In genomic region chr18:3449702-3450357, GRCh38 we compare ENCODE assay signal across 8 cellular contexts. TPM values are rescaled to one million over a fixed set of nuclear protein-coding genes. Genes with fewer than 3 reads are reported as not detected.
DNase-seq lines count a peak whose midpoint lies in the region; ATAC-seq and TF ChIP-seq lines count a peak whose summit lies in the region.

TGIF1 (plus strand) TSS chr18:3450172; CDS start chr18:3450490, 318 bp downstream.

- no peaks in the 10 kb centered on the region for H3K9me3 ChIP-seq in ES-I3 (ENCODE audit: control insufficient read depth, insufficient read depth, low read length)

- peak within 1 kb of the TSS; percentile 99 for H3K9ac ChIP-seq in ES-I3 (ENCODE audit: low read depth, low read length)

- no peaks in the 10 kb centered on the region for H3K27me3 Mint-ChIP-seq in T-cell

- peak within 1 kb of the TSS; percentile 99 for H3K27ac Mint-ChIP-seq in T-cell

- peak within 1 kb of the TSS; percentile 91 to 95 (median 94) for H3K4me3 Mint-ChIP-seq in T-cell

- ATAC-seq in T-cell (replicated peaks in 1 of 4): peak in 3 of 4 experiments; percentile 12 to 25 (median 21)
- ATAC-seq in GM18519 (IDR thresholded peaks at IDR 0.05; ENCODE audit: low FRiP score, unreplicated experiment): no peak

- peaks cover 12% of the 10 kb centered on the region for H3K4me1 ChIP-seq in ES-I3 (ENCODE audit: insufficient read depth, low read length)

- in situ Hi-C loops in astrocyte of the spinal cord (cut with HindIII; ENCODE audit: low sequenced_read_pairs): loop anchor here (10.0 to 25.0 kb wide), 2 partner anchors 155 to 163 kb away; no protein-coding TSS in a partner anchor

- TF ChIP-seq CTCF in astrocyte of the spinal cord (IDR thresholded peaks at IDR 0.05; ENCODE audit: low read depth, low read length): no peak

- CTCF ChIA-PET in T-cell (lab: Charles Lee): interaction anchor here in 1 of 2 donors (1.2 to 2.7 kb wide), 2 partner anchors 9 to 144 kb away, joined by 8 to 20 read pairs; no protein-coding TSS in a partner anchor

- no peaks in the 10 kb centered on the region for H3K9me3 Mint-ChIP-seq in T-cell

- H3K4me1 Mint-ChIP-seq in T-cell: peaks cover 33 to 50% (median 42%) of the 10 kb centered on the region in 3 donors

- H3K36me3 ChIP-seq in ES-I3 (ENCODE audit: insufficient read depth, low read length): peaks cover 6% of the 10 kb centered on the region

- POLR2A ChIA-PET in T-cell (lab: Charles Lee): interaction anchor here (1.0 to 3.1 kb wide), 6 partner anchors 9 to 487 kb away, joined by 3 to 28 read pairs (median 3); no protein-coding TSS in a partner anchor

- H3K36me3 Mint-ChIP-seq in T-cell: no peaks in the 10 kb centered on the region

- peak; percentile 33 for DNase-seq in Jurkat, Clone E6-1 (ENCODE audit: low read depth, low spot score)
- DNase-seq in T-cell: peak in 26 of 34 experiments; percentile 9 to 74 (median 32)
- DNase-seq in astrocyte of the spinal cord (ENCODE audit: low read depth, low spot score): peak; percentile 88
- DNase-seq in hepatic stellate cell (ENCODE audit: low spot score): peak; percentile 66
- no peak for DNase-seq in pulmonary artery endothelial cell (ENCODE audit: low read depth, low spot score)
- no peak for DNase-seq in NCI-H1436 treated with DMSO at 0.1 percent for 48 hours (lab: John Stamatoyannopoulos, UW)

- H3K4me3 ChIP-seq in Jurkat, Clone E6-1 (ENCODE audit: low read length): peak within 1 kb of the TSS; percentile 74
- H3K4me3 ChIP-seq in astrocyte of the spinal cord (ENCODE audit: low read depth, low read length): peak within 1 kb of the TSS; percentile 96

RNA-seq across cellular contexts. Expression of gene TGIF1, which starts in this region (rescaled TPM):
- polyA plus RNA-seq in Jurkat, Clone E6-1 (2012; ENCODE audit: insufficient read depth, insufficient read length): 18.7 TPM
- total RNA-seq in T-cell (10 to 100 TPM; 40.5 to 90.5 (median 81.8) TPM), pulmonary artery endothelial cell (119 and 162 TPM in 2 replicates)

Comparison
In these comparisons a context has a peak if more than half of its experiments do, and no peak if none do; other contexts are left out.
1. DNase-seq: peak in Jurkat, Clone E6-1 (single experiment), T-cell (26 of 34), astrocyte of the spinal cord (single experiment) and hepatic stellate cell (single experiment); none in pulmonary artery endothelial cell (single experiment) and NCI-H1436 treated with DMSO at 0.1 percent for 48 hours (single experiment).